ENCODE assay signal across 9 cellular contexts in the genomic region with DNA sequence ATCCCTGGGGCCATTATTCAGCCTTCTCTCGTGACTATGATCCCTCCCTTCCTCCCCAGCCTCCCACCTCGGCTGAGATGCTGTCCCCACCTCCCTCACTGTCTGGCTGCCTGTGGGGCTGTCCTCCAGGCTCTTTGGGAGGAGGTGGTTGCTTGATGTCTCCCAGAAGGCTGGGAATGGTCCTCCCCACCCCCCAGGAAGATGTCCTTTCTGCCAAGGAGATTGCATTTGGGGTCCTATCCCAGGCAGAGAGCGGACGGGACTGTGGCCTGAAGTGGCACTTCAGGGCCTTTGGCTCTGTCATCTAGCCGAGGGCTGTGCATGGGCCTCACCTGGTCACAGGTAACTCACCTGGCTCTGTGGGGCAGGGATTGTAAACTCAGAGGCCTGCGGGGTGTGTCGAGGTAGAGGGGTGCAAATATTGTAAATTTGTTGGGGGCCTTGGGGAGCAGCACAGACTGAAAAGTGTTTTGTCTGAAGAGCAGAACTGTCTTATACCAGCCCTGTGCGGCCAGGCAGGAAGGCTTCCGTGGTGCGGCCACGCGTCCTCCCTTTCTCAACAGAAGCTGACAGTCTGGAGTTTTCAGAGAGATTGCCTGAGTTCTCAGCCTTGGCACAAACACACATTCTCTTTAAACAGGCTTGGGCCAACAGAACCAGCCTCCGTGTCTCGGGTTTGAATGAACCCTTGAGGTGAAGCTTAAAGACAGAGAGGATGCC.
DNase-seq lines count a peak whose midpoint lies in the region; ATAC-seq lines count a peak whose summit lies in the region.
"Had no signal": no experiment of that assay in that cellular context is flagged by ENCODE, and none has a peak within 500 bp of the region (broad histone marks: within the 10 kb centered on the region; RNA-seq: fewer than 3 reads in every experiment).

No MANE protein-coding gene starts in this region.

- intact Hi-C loops in activated CD4-positive, alpha-beta T cell treated with anti-CD3 and anti-CD28 coated beads, Interleukin-2, amount 10 ng/mL, durations not matched to agents 24 days and 14 days (cut with micrococcal nuclease): loop anchor here (2.0 kb wide), 1 partner anchor 38 kb away; no protein-coding TSS in a partner anchor

- H3K4me1 Mint-ChIP-seq in activated CD4-positive, alpha-beta T cell treated with anti-CD3 and anti-CD28 coated beads, Interleukin-2, amount 10 ng/mL, durations not matched to agents 24 days and 14 days: peaks cover 19% of the 10 kb centered on the region
- peaks cover 24% of the 10 kb centered on the region for H3K4me1 Mint-ChIP-seq in activated naive CD8-positive, alpha-beta T cell (ENCODE audit: low read depth)

- H3K9me3 Mint-ChIP-seq in activated CD4-positive, alpha-beta T cell treated with anti-CD3 and anti-CD28 coated beads, Interleukin-2, amount 10 ng/mL, durations not matched to agents 24 days and 14 days: no peaks in the 10 kb centered on the region
- no peaks in the 10 kb centered on the region for H3K9me3 Mint-ChIP-seq in activated naive CD8-positive, alpha-beta T cell (ENCODE audit: low read depth)

- no peaks in the 10 kb centered on the region for H3K27me3 ChIP-seq in thymus (ENCODE audit: control insufficient read depth, insufficient read depth)

- H3K4me3 Mint-ChIP-seq in activated CD4-positive, alpha-beta T cell treated with anti-CD3 and anti-CD28 coated beads, Interleukin-2, amount 10 ng/mL, durations not matched to agents 24 days and 14 days: peak overlapping the region; percentile 86
- H3K4me3 Mint-ChIP-seq in activated naive CD8-positive, alpha-beta T cell: peak overlapping the region; percentile 86

- DNase-seq in activated CD4-positive, alpha-beta T cell treated with anti-CD3 and anti-CD28 coated beads, Interleukin-2, amount 10 ng/mL, durations not matched to agents 24 days and 14 days: no peak
- DNase-seq in activated CD4-positive, alpha-beta T cell treated with anti-CD3 and anti-CD28 coated beads for 48 hours: no peak
- DNase-seq in islet precursor cell (peak; percentile 65), cerebellum (ENCODE audit: low spot score) (no peak)
- DNase-seq: DMS79 treated with DMSO at 0.1 percent for 48 hours had no signal

- H3K4me3 ChIP-seq in thymus (ENCODE audit: low read length): no peak overlapping the region

- ATAC-seq in GM18517 (IDR thresholded peaks at IDR 0.05; ENCODE audit: unreplicated experiment): no peak
- ATAC-seq in HG03439 (IDR thresholded peaks at IDR 0.05; ENCODE audit: unreplicated experiment): no peak

- H3K9me3 ChIP-seq in thymus (ENCODE audit: control insufficient read depth): no peaks in the 10 kb centered on the region

- H3K27ac ChIP-seq in thymus (ENCODE audit: low read depth): peak overlapping the region; percentile 82

- no peaks in the 10 kb centered on the region for H3K36me3 Mint-ChIP-seq in activated CD4-positive, alpha-beta T cell treated with anti-CD3 and anti-CD28 coated beads, Interleukin-2, amount 10 ng/mL, durations not matched to agents 24 days and 14 days (ENCODE audit: low read depth)
- no peaks in the 10 kb centered on the region for H3K36me3 Mint-ChIP-seq in activated naive CD8-positive, alpha-beta T cell

- peaks cover 3% of the 10 kb centered on the region for H3K36me3 ChIP-seq in thymus (ENCODE audit: control insufficient read depth, insufficient read depth)

- WGBS in thymus: 84% methylated on average over 14 of the region's 14 CpGs

- no peaks in the 10 kb centered on the region for H3K27me3 Mint-ChIP-seq in activated CD4-positive, alpha-beta T cell treated with anti-CD3 and anti-CD28 coated beads, Interleukin-2, amount 10 ng/mL, durations not matched to agents 24 days and 14 days
- no peaks in the 10 kb centered on the region for H3K27me3 Mint-ChIP-seq in activated naive CD8-positive, alpha-beta T cell

- peaks cover 3% of the 10 kb centered on the region for H3K4me1 ChIP-seq in thymus (ENCODE audit: control insufficient read depth, insufficient read depth, low read length)

- peak overlapping the region; percentile 91 for H3K27ac Mint-ChIP-seq in activated CD4-positive, alpha-beta T cell treated with anti-CD3 and anti-CD28 coated beads, Interleukin-2, amount 10 ng/mL, durations not matched to agents 24 days and 14 days
- H3K27ac Mint-ChIP-seq in activated naive CD8-positive, alpha-beta T cell: peak overlapping the region; percentile 84
